14 cellular contexts compared by ENCODE assay signal in genomic region chr3:143122608-143123352, GRCh38. TPM values are rescaled to one million over a fixed set of nuclear protein-coding genes. Genes with fewer than 3 reads are reported as not detected.
A peak's percentile ranks its signal among the peaks of the same experiment; 100 is the strongest.
DNase-seq lines count a peak whose midpoint lies in the region; ATAC-seq and TF ChIP-seq lines count a peak whose summit lies in the region.
"Had no signal": no experiment of that assay in that cellular context is flagged by ENCODE, and none has a peak within 500 bp of the region (broad histone marks: within the 10 kb centered on the region; RNA-seq: fewer than 3 reads in every experiment).

No MANE protein-coding gene starts in this region.

- H3K79me1 ChIP-seq in mesenchymal stem cell (replicated peaks; ENCODE audit: low read length, poor library complexity, severe bottlenecking): peaks cover 35% of the 10 kb centered on the region

- peak overlapping the region in 6 of 7 donors; percentile 1 to 78 (median 47) for H3K4me3 Mint-ChIP-seq in CD8-positive, alpha-beta memory T cell

- TF ChIP-seq CTCF in VCaP (conservative IDR thresholded peaks at IDR 0.05): no peak
- TF ChIP-seq CTCF in coronary artery (IDR thresholded peaks at IDR 0.05): no peak

- ATAC-seq in GM18858 (IDR thresholded peaks at IDR 0.05; ENCODE audit: unreplicated experiment) (peak; percentile 1), GM21825 (IDR thresholded peaks at IDR 0.05; ENCODE audit: unreplicated experiment) (no peak), sciatic nerve (no peak)
- ATAC-seq: Right ventricle myocardium inferior had no signal

- H3K36me3 ChIP-seq in CD8-positive, alpha-beta memory T cell (ENCODE audit: insufficient read depth, low read length): no peaks in the 10 kb centered on the region
- peaks cover 13 to 21% of the 10 kb centered on the region in 2 experiments for H3K36me3 ChIP-seq in mesenchymal stem cell (ENCODE audit: control insufficient read depth in 1 of 2, insufficient read depth in 2 of 2, low read depth in 1 of 2, low read length in 2 of 2)
- H3K36me3 ChIP-seq: breast epithelium, esophagus squamous epithelium had no signal

- H2BK120ac ChIP-seq in mesenchymal stem cell (ENCODE audit: low read depth, low read length): no peak overlapping the region

- no peak overlapping the region for H3K4me2 ChIP-seq in mesenchymal stem cell (ENCODE audit: low read length, poor library complexity, severe bottlenecking)

- H2BK5ac ChIP-seq in mesenchymal stem cell (ENCODE audit: low read depth, low read length, poor library complexity, severe bottlenecking): no peak overlapping the region

- H3K36me3 Mint-ChIP-seq in CD8-positive, alpha-beta memory T cell: peaks cover 0 to 7% (median 2%) of the 10 kb centered on the region in 3 donors

- no peaks in the 10 kb centered on the region for H3K27me3 ChIP-seq in CD8-positive, alpha-beta memory T cell (ENCODE audit: insufficient read depth, low read length, poor library complexity, severe bottlenecking)
- no peaks in the 10 kb centered on the region for H3K27me3 ChIP-seq in mesenchymal stem cell (ENCODE audit: control insufficient read depth in 1 of 2, insufficient read depth in 1 of 2, low read length in 2 of 2)

- H3K14ac ChIP-seq in mesenchymal stem cell (ENCODE audit: low read length in 2 of 2): no peak overlapping the region

- no peak overlapping the region for H2AFZ ChIP-seq in mesenchymal stem cell (ENCODE audit: low read depth, low read length)
- H2AFZ ChIP-seq: parathyroid adenoma had no signal

- H3K27ac Mint-ChIP-seq in CD8-positive, alpha-beta memory T cell: peak overlapping the region in 3 of 8 donors; percentile 3 to 54 (median 33)

- H3K9me3 Mint-ChIP-seq in CD8-positive, alpha-beta memory T cell: no peaks in the 10 kb centered on the region

- 83% methylated on average over 3 of the region's 4 CpGs for whole genome bisulfite sequencing in mesenchymal stem cell

- H3K4me3 ChIP-seq in CD8-positive, alpha-beta memory T cell (ENCODE audit: low read length): peak overlapping the region; percentile 53
- no peak overlapping the region for H3K4me3 ChIP-seq in mesenchymal stem cell (ENCODE audit: insufficient read depth in 1 of 2, low read depth in 1 of 2, low read length in 2 of 2)
- no peak overlapping the region for H3K4me3 ChIP-seq in coronary artery
- H3K4me3 ChIP-seq: breast epithelium, esophagus squamous epithelium had no signal

- no peaks in the 10 kb centered on the region for H3K9me3 ChIP-seq in CD8-positive, alpha-beta memory T cell (ENCODE audit: low read length)
- no peaks in the 10 kb centered on the region for H3K9me3 ChIP-seq in mesenchymal stem cell (ENCODE audit: control insufficient read depth, low read length)
- H3K9me3 ChIP-seq: breast epithelium, esophagus squamous epithelium had no signal

- DNase-seq in CD8-positive, alpha-beta memory T cell: no peak
- DNase-seq in mesenchymal stem cell (no peak), sciatic nerve (ENCODE audit: low spot score) (no peak), coronary artery (ENCODE audit: low spot score) (no peak)
- DNase-seq in activated CD8-positive, alpha-beta memory T cell treated with anti-CD3 and anti-CD28 coated beads for 24 hours: no peak
- DNase-seq: DMS 273 treated with DMSO at 0.1 percent for 48 hours; esophagus squamous epithelium; stimulated activated CD4-positive, alpha-beta T cell treated with anti-CD3 and anti-CD28 coated beads, Interleukin-4, amount 100 ng/mL, for 4 hours had no signal

- no peak overlapping the region for H4K8ac ChIP-seq in mesenchymal stem cell (ENCODE audit: low read length)

- no peak overlapping the region for H2BK15ac ChIP-seq in mesenchymal stem cell (ENCODE audit: low read depth, poor library complexity, severe bottlenecking)

- peaks cover 2 to 5% of the 10 kb centered on the region in 2 donors for H3K27me3 Mint-ChIP-seq in CD8-positive, alpha-beta memory T cell

- peak overlapping the region; percentile 13 for H3K9ac ChIP-seq in mesenchymal stem cell (ENCODE audit: low read length)
- H3K9ac ChIP-seq: parathyroid adenoma had no signal

- H3K27ac ChIP-seq in CD8-positive, alpha-beta memory T cell (ENCODE audit: low read depth, low read length): no peak overlapping the region
- peak overlapping the region; percentile 86; the same call in 1 of the 2 replicates for H3K27ac ChIP-seq in VCaP
- no peak overlapping the region for H3K27ac ChIP-seq in mesenchymal stem cell (ENCODE audit: low read length, poor library complexity, severe bottlenecking)
- no peak overlapping the region for H3K27ac ChIP-seq in coronary artery
- H3K27ac ChIP-seq: breast epithelium, esophagus squamous epithelium, parathyroid adenoma had no signal

- H3K4me1 Mint-ChIP-seq in CD8-positive, alpha-beta memory T cell: peaks cover 6 to 28% (median 20%) of the 10 kb centered on the region in 3 donors

- H3K23ac ChIP-seq in mesenchymal stem cell (ENCODE audit: low read length in 2 of 2): no peak overlapping the region

- peaks cover 30% of the 10 kb centered on the region for H3K4me1 ChIP-seq in CD8-positive, alpha-beta memory T cell (ENCODE audit: insufficient read depth, low read length)
- H3K4me1 ChIP-seq in mesenchymal stem cell (ENCODE audit: control insufficient read depth, insufficient read depth, low read depth, low read length): peaks cover 21% of the 10 kb centered on the region
- H3K4me1 ChIP-seq: parathyroid adenoma had no signal

- no peak overlapping the region for H4K91ac ChIP-seq in mesenchymal stem cell (ENCODE audit: low read length)

- intact Hi-C loops in sciatic nerve (cut with DNase I): no loop called here

- POLR2A ChIA-PET in CD8-positive, alpha-beta memory T cell (lab: Charles Lee): no interaction called here

- H2AK5ac ChIP-seq in mesenchymal stem cell (ENCODE audit: low read length, severe bottlenecking): peak overlapping the region; percentile 31

- no peak overlapping the region for H3K18ac ChIP-seq in mesenchymal stem cell (ENCODE audit: low read depth in 1 of 2, low read length in 2 of 2)

- H2BK12ac ChIP-seq in mesenchymal stem cell (ENCODE audit: low read length in 2 of 2): peak overlapping the region in 1 of 2 experiments; percentile 42

- H3K4ac ChIP-seq in mesenchymal stem cell (ENCODE audit: low read depth in 1 of 2, low read length in 2 of 2): no peak overlapping the region

- CTCF ChIA-PET in CD8-positive, alpha-beta memory T cell (lab: Charles Lee): no interaction called here

RNA-seq across cellular contexts. Expression of gene CHST2, which starts 3.2 kb away (rescaled TPM):
- total RNA-seq in CD8-positive, alpha-beta memory T cell: 1 to 10 TPM; 2.9 to 3.0 TPM
- polyA plus RNA-seq in CD8-positive, alpha-beta memory T cell: 6.2 TPM
- polyA plus RNA-seq in mesenchymal stem cell (2013, experiment 1 of 2): 42.8 TPM
- polyA plus RNA-seq in mesenchymal stem cell (2013, experiment 2 of 2): 43.5 TPM
- total RNA-seq in sciatic nerve: 37.1 TPM
